In genomic region chr5:110040178-110040577, GRCh38 we compare ENCODE assay signal across 1 cellular context.
TF ChIP-seq lines count a peak whose summit lies in the region.

No MANE protein-coding gene starts in this region.

TF ChIP-seq in K562, 482 proteins besides CTCF, POLR2A, EP300 and RAD21 (continued from another document):
- TF ChIP-seq E2F8 (IDR thresholded peaks at IDR 0.05; ENCODE audit: low read depth, partially characterized antibody) (no peak), BCOR (IDR thresholded peaks at IDR 0.05) (no peak), YBX1 (IDR thresholded peaks at IDR 0.05) (no peak), TCFL5 (CRISPR knock-in tag; conservative IDR thresholded peaks at IDR 0.05) (no peak), ATF6 (CRISPR knock-in tag; IDR thresholded peaks at IDR 0.05) (no peak)
- TF ChIP-seq, protein P1, sequence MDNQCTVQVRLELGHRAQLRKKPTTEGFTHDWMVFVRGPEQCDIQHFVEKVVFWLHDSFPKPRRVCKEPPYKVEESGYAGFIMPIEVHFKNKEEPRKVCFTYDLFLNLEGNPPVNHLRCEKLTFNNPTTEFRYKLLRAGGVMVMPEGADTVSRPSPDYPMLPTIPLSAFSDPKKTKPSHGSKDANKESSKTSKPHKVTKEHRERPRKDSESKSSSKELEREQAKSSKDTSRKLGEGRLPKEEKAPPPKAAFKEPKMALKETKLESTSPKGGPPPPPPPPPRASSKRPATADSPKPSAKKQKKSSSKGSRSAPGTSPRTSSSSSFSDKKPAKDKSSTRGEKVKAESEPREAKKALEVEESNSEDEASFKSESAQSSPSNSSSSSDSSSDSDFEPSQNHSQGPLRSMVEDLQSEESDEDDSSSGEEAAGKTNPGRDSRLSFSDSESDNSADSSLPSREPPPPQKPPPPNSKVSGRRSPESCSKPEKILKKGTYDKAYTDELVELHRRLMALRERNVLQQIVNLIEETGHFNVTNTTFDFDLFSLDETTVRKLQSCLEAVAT (IDR thresholded peaks at IDR 0.05) = no peak
